Comparison of ENCODE assay signal across 8 cellular contexts in genomic region chr16:82192665-82193064, GRCh38. TPM values are rescaled to one million over a fixed set of nuclear protein-coding genes. Genes with fewer than 3 reads are reported as not detected.
DNase-seq lines count a peak whose midpoint lies in the region; ATAC-seq and TF ChIP-seq lines count a peak whose summit lies in the region.

No MANE protein-coding gene starts in this region.

- no peak overlapping the region for H3K4ac ChIP-seq in neuronal stem cell (ENCODE audit: low read length)

- no peak overlapping the region for H3K9ac ChIP-seq in neuronal stem cell (ENCODE audit: low read depth, low read length, poor library complexity)

- H2BK15ac ChIP-seq in neuronal stem cell (ENCODE audit: low read length): no peak overlapping the region

- H3K36me3 ChIP-seq in lung (ENCODE audit: control insufficient read depth in 2 of 2, insufficient read depth in 2 of 2, low read length in 2 of 2) (no peaks in the 10 kb centered on the region), neuronal stem cell (replicated peaks in 1 of 2; ENCODE audit: control insufficient read depth in 2 of 2, insufficient read depth in 2 of 2, low read length in 2 of 2) (no peaks in the 10 kb centered on the region)

- peak overlapping the region in 1 of 2 donors; percentile 30 for H3K27ac ChIP-seq in lung (ENCODE audit: low read depth in 1 of 2, low read length in 1 of 2)
- H3K27ac ChIP-seq in neuronal stem cell (replicated peaks; ENCODE audit: low read length): no peak overlapping the region

- H3K4me1 ChIP-seq in lung (ENCODE audit: control insufficient read depth in 2 of 2, insufficient read depth in 2 of 2, low read length in 2 of 2): peaks cover 0 to 1% of the 10 kb centered on the region in 2 donors
- no peaks in the 10 kb centered on the region for H3K4me1 ChIP-seq in neuronal stem cell (ENCODE audit: control insufficient read depth in 2 of 2, insufficient read depth in 1 of 2, low read depth in 1 of 2, low read length in 2 of 2)

- H3K27ac Mint-ChIP-seq in activated T-helper 17 cell treated with anti-CD3 and anti-CD28 coated beads, Interleukin-2, amount 50 U/mL, for 72 hours: peak overlapping the region; percentile 15

- ATAC-seq in activated T-helper 17 cell treated with anti-CD3 and anti-CD28 coated beads, Interleukin-2, amount 50 U/mL, for 72 hours (replicated peaks): peak; percentile 97
- ATAC-seq in lung (ENCODE audit: insufficient read depth, low FRiP score) (peak; percentile 62), GM21390 (IDR thresholded peaks at IDR 0.05; ENCODE audit: unreplicated experiment) (no peak)

- no peak for TF ChIP-seq CTCF in lung (IDR thresholded peaks at IDR 0.05; ENCODE audit: control extremely low read depth, extremely low read depth)

- no peak overlapping the region for H2AK5ac ChIP-seq in neuronal stem cell (ENCODE audit: low read depth, low read length)

- 24 to 44% methylated on average over 4 of the region's 4 CpGs for WGBS in lung, 2 donors
- WGBS in neuronal stem cell (ENCODE audit: extremely low coverage in 2 of 2, insufficient read length in 2 of 2, insufficient replicate concordance in 1 of 2), 2 donors: no CpG with 5 or more reads among the region's 4 CpGs

- H4K8ac ChIP-seq in neuronal stem cell (ENCODE audit: low read depth, low read length): no peak overlapping the region

- H3K14ac ChIP-seq in neuronal stem cell (ENCODE audit: low read length): no peak overlapping the region

- no peaks in the 10 kb centered on the region for H3K36me3 Mint-ChIP-seq in activated T-helper 17 cell treated with anti-CD3 and anti-CD28 coated beads, Interleukin-2, amount 50 U/mL, for 72 hours (ENCODE audit: low read depth)

- H3K9me3 ChIP-seq in lung (ENCODE audit: control insufficient read depth in 2 of 2, insufficient read depth in 1 of 2, low read length in 1 of 2): peaks cover 0 to 2% of the 10 kb centered on the region in 2 donors
- no peaks in the 10 kb centered on the region for H3K9me3 ChIP-seq in neuronal stem cell (replicated peaks in 1 of 2; ENCODE audit: control insufficient read depth in 2 of 2, insufficient read depth in 1 of 2, low read depth in 1 of 2, low read length in 2 of 2)

- DNase-seq in Ammon's horn (ENCODE audit: low spot score) (peak; percentile 24), HS-5 (ENCODE audit: low read depth) (peak; percentile 44), lung (ENCODE audit: low spot score) (no peak), mesenteric fat pad (ENCODE audit: low spot score) (no peak), mucosa of gallbladder (ENCODE audit: low spot score) (no peak), neuronal stem cell (ENCODE audit: low spot score) (no peak)

- H3K23ac ChIP-seq in neuronal stem cell (ENCODE audit: low read depth, low read length, poor library complexity): no peak overlapping the region

- no peak overlapping the region for H4K91ac ChIP-seq in neuronal stem cell (ENCODE audit: low read depth, low read length, poor library complexity)

- H3K4me2 ChIP-seq in neuronal stem cell (ENCODE audit: insufficient read depth, low read length, poor library complexity, severe bottlenecking): no peak overlapping the region

- H3K27me3 Mint-ChIP-seq in activated T-helper 17 cell treated with anti-CD3 and anti-CD28 coated beads, Interleukin-2, amount 50 U/mL, for 72 hours: peaks cover 5% of the 10 kb centered on the region

- H3K4me3 Mint-ChIP-seq in activated T-helper 17 cell treated with anti-CD3 and anti-CD28 coated beads, Interleukin-2, amount 50 U/mL, for 72 hours: peak overlapping the region; percentile 41

- H2BK5ac ChIP-seq in neuronal stem cell (ENCODE audit: low read length): no peak overlapping the region

- H2BK12ac ChIP-seq in neuronal stem cell (ENCODE audit: low read length): no peak overlapping the region

- no peak overlapping the region for H3K18ac ChIP-seq in neuronal stem cell (ENCODE audit: low read length)

- H2AFZ ChIP-seq in neuronal stem cell (ENCODE audit: low read length): no peak overlapping the region

- H3K27me3 ChIP-seq in lung (ENCODE audit: control insufficient read depth, insufficient read depth) (no peaks in the 10 kb centered on the region), neuronal stem cell (ENCODE audit: control insufficient read depth in 3 of 3, insufficient read depth in 3 of 3, low read depth in 1 of 3, low read length in 3 of 3) (peaks cover 0 to 6% (median 0%) of the 10 kb centered on the region in 3 experiments)

- peaks cover 10% of the 10 kb centered on the region for H3K4me1 Mint-ChIP-seq in activated T-helper 17 cell treated with anti-CD3 and anti-CD28 coated beads, Interleukin-2, amount 50 U/mL, for 72 hours

- H3K9me3 Mint-ChIP-seq in activated T-helper 17 cell treated with anti-CD3 and anti-CD28 coated beads, Interleukin-2, amount 50 U/mL, for 72 hours: no peaks in the 10 kb centered on the region

- no peak overlapping the region for H2BK120ac ChIP-seq in neuronal stem cell (ENCODE audit: low read depth, low read length)

- no peak overlapping the region for H3K4me3 ChIP-seq in lung
- no peak overlapping the region for H3K4me3 ChIP-seq in neuronal stem cell (ENCODE audit: low read length in 2 of 2)

- H3K79me1 ChIP-seq in neuronal stem cell (ENCODE audit: low read depth, low read length): no peaks in the 10 kb centered on the region

RNA-seq across cellular contexts. Expression of gene MPHOSPH6, which starts 22.6 kb away (rescaled TPM):
- 10 to 100 TPM; 31.9 to 41.0 TPM for total RNA-seq in activated T-helper 17 cell treated with anti-CD3 and anti-CD28 coated beads, Interleukin-2, amount 50 U/mL, for 72 hours
- total RNA-seq in lung (10 to 100 TPM; 29.0 to 31.3 TPM), mesenteric fat pad (23.7 TPM), mucosa of gallbladder (14.4 TPM)
- 10 to 100 TPM; 24.2 to 31.8 TPM for polyA plus RNA-seq in lung
- 51.8 TPM for polyA plus RNA-seq in neuronal stem cell (2013, experiment 1 of 2)
- polyA plus RNA-seq in neuronal stem cell (2013, experiment 2 of 2): 53.0 TPM

Comparison
In these comparisons a context has a peak if more than half of its experiments do, and no peak if none do; other contexts are left out.
1. DNase-seq: peak in Ammon's horn (single experiment) and HS-5 (single experiment); none in lung (single experiment), mesenteric fat pad (single experiment), mucosa of gallbladder (single experiment) and neuronal stem cell (single experiment).